Comparison of ENCODE assay signal across 18 cellular contexts in genomic region chr1:108272485-108273327, GRCh38. TPM values are rescaled to one million over a fixed set of nuclear protein-coding genes. Genes with fewer than 3 reads are reported as not detected.
DNase-seq lines count a peak whose midpoint lies in the region; ATAC-seq and TF ChIP-seq lines count a peak whose summit lies in the region.
"Not testable (repeated sequence)": the region's sequence is repeated elsewhere in the genome, so short reads cannot be mapped to it uniquely, and the experiment has no call there.
"Had no signal": no experiment of that assay in that cellular context is flagged by ENCODE, and none has a peak within 500 bp of the region (broad histone marks: within the 10 kb centered on the region; RNA-seq: fewer than 3 reads in every experiment).

No MANE protein-coding gene starts in this region.

- in situ Hi-C loops in Panc1 (cut with HindIII; ENCODE audit: low pct_unique_long_range_greater_than_20kb, low sequenced_read_pairs): not testable (repeated sequence)

- H3K4me3 ChIP-seq in Panc1 (ENCODE audit: low read depth in 2 of 2, low read length in 2 of 2); naive thymus-derived CD4-positive, alpha-beta T cell (ENCODE audit: low read length); upper lobe of right lung: not testable (repeated sequence)

- not testable (repeated sequence) for H3K4me3 Mint-ChIP-seq in activated CD8-positive, alpha-beta memory T cell treated with anti-CD3 and anti-CD28 coated beads, Interleukin-2, amount 10 ng/mL, durations not matched to agents 7 days and 5 days; effector memory CD8-positive, alpha-beta T cell; naive thymus-derived CD4-positive, alpha-beta T cell

- BruUV-seq in Panc1 (replicated peaks; lab: Mats Ljungman, UMichigan): not testable (repeated sequence)

- intact Hi-C loops in Panc1 (cut with micrococcal nuclease; ENCODE audit: unreplicated experiment); naive thymus-derived CD4-positive, alpha-beta T cell (cut with micrococcal nuclease); upper lobe of right lung (cut with DNase I): not testable (repeated sequence)

- not testable (repeated sequence) for H3K27me3 ChIP-seq in Panc1 (ENCODE audit: control insufficient read depth, insufficient read depth, low read length); naive thymus-derived CD4-positive, alpha-beta T cell (ENCODE audit: control insufficient read depth in 2 of 2, insufficient read depth in 2 of 2, low read length in 2 of 2); upper lobe of right lung

- TF ChIP-seq CTCF in Panc1 (IDR thresholded peaks at IDR 0.05); upper lobe of right lung (IDR thresholded peaks at IDR 0.05): not testable (repeated sequence)

- H3K27ac Mint-ChIP-seq in activated CD8-positive, alpha-beta memory T cell treated with anti-CD3 and anti-CD28 coated beads, Interleukin-2, amount 10 ng/mL, durations not matched to agents 7 days and 5 days; effector memory CD8-positive, alpha-beta T cell; naive thymus-derived CD4-positive, alpha-beta T cell: not testable (repeated sequence)

- H3K4me1 ChIP-seq in Panc1 (ENCODE audit: control insufficient read depth, insufficient read depth, low read length); naive thymus-derived CD4-positive, alpha-beta T cell (ENCODE audit: control insufficient read depth in 2 of 2, insufficient read depth in 2 of 2, low read length in 2 of 2); upper lobe of right lung: not testable (repeated sequence)

- H3K36me3 ChIP-seq in Panc1 (ENCODE audit: control insufficient read depth, insufficient read depth, low read length); naive thymus-derived CD4-positive, alpha-beta T cell (ENCODE audit: control insufficient read depth in 2 of 3, insufficient read depth in 3 of 3, low read length in 3 of 3); upper lobe of right lung: not testable (repeated sequence)

- not testable (repeated sequence) for H3K9me3 ChIP-seq in Panc1 (ENCODE audit: control insufficient read depth, insufficient read depth, low read depth, low read length); naive thymus-derived CD4-positive, alpha-beta T cell (ENCODE audit: control insufficient read depth in 2 of 3, low read length in 3 of 3); upper lobe of right lung

- H3K9me3 Mint-ChIP-seq in activated CD8-positive, alpha-beta memory T cell treated with anti-CD3 and anti-CD28 coated beads, Interleukin-2, amount 10 ng/mL, durations not matched to agents 7 days and 5 days (ENCODE audit: low read depth); effector memory CD8-positive, alpha-beta T cell; naive thymus-derived CD4-positive, alpha-beta T cell: not testable (repeated sequence)

- CTCF ChIA-PET in Panc1 (lab: Charles Lee); activated CD8-positive, alpha-beta memory T cell treated with anti-CD3 and anti-CD28 coated beads, Interleukin-2, amount 10 ng/mL, durations not matched to agents 7 days and 5 days (lab: Charles Lee); naive thymus-derived CD4-positive, alpha-beta T cell (lab: Charles Lee): not testable (repeated sequence)

- not testable (repeated sequence) for DNase-seq in Panc1 (ENCODE audit: low read depth, low spot score); activated CD8-positive, alpha-beta memory T cell treated with anti-CD3 and anti-CD28 coated beads, Interleukin-2, amount 10 ng/mL, durations not matched to agents 7 days and 5 days; effector memory CD8-positive, alpha-beta T cell; naive thymus-derived CD4-positive, alpha-beta T cell; upper lobe of right lung

- POLR2A ChIA-PET in Panc1 (lab: Charles Lee); naive thymus-derived CD4-positive, alpha-beta T cell (lab: Charles Lee): not testable (repeated sequence)

- H3K27ac ChIP-seq in Panc1 (ENCODE audit: low read length); naive thymus-derived CD4-positive, alpha-beta T cell (ENCODE audit: low read depth, low read length); upper lobe of right lung: not testable (repeated sequence)

- H3K4me1 Mint-ChIP-seq in activated CD8-positive, alpha-beta memory T cell treated with anti-CD3 and anti-CD28 coated beads, Interleukin-2, amount 10 ng/mL, durations not matched to agents 7 days and 5 days; effector memory CD8-positive, alpha-beta T cell (ENCODE audit: low read depth in 2 of 2); naive thymus-derived CD4-positive, alpha-beta T cell: not testable (repeated sequence)

- H3K27me3 Mint-ChIP-seq in activated CD8-positive, alpha-beta memory T cell treated with anti-CD3 and anti-CD28 coated beads, Interleukin-2, amount 10 ng/mL, durations not matched to agents 7 days and 5 days; effector memory CD8-positive, alpha-beta T cell; naive thymus-derived CD4-positive, alpha-beta T cell: not testable (repeated sequence)

- H3K36me3 Mint-ChIP-seq in activated CD8-positive, alpha-beta memory T cell treated with anti-CD3 and anti-CD28 coated beads, Interleukin-2, amount 10 ng/mL, durations not matched to agents 7 days and 5 days; effector memory CD8-positive, alpha-beta T cell (ENCODE audit: insufficient read depth); naive thymus-derived CD4-positive, alpha-beta T cell: not testable (repeated sequence)

- peak; percentile 85 for ATAC-seq in GM18502 (IDR thresholded peaks at IDR 0.05; ENCODE audit: poor library complexity, unreplicated experiment)
- peak; percentile 68 for ATAC-seq in GM21360 (IDR thresholded peaks at IDR 0.05; ENCODE audit: unreplicated experiment)
- ATAC-seq in HG02938 (IDR thresholded peaks at IDR 0.05; ENCODE audit: unreplicated experiment): peak; percentile 78
- peak; percentile 72 for ATAC-seq in Panc1
- peak; percentile 85 for ATAC-seq in activated CD8-positive, alpha-beta memory T cell treated with anti-CD3 and anti-CD28 coated beads, Interleukin-2, amount 10 ng/mL, durations not matched to agents 7 days and 5 days
- ATAC-seq in effector memory CD8-positive, alpha-beta T cell (replicated peaks): peak; percentile 89
- ATAC-seq in naive thymus-derived CD4-positive, alpha-beta T cell: peak; percentile 90
- ATAC-seq in upper lobe of right lung: peak; percentile 83

RNA-seq across cellular contexts. Expression of gene NBPF4, which starts 28.8 kb away (rescaled TPM):
- total RNA-seq in Panc1 (2021; ENCODE audit: unreplicated experiment) (not detected), upper lobe of right lung (not detected)
- polyA plus RNA-seq in Panc1 (2012; ENCODE audit: insufficient read length): not detected
- total RNA-seq in activated CD8-positive, alpha-beta memory T cell treated with anti-CD3 and anti-CD28 coated beads, Interleukin-2, amount 10 ng/mL, durations not matched to agents 7 days and 5 days: under 1 TPM in 1 of 2 experiments, not detected in 1; 0.15 TPM
- under 1 TPM in 2 of 5 experiments, not detected in 3; 0.22 to 0.24 TPM for total RNA-seq in naive thymus-derived CD4-positive, alpha-beta T cell
- not detected for polyA plus RNA-seq in naive thymus-derived CD4-positive, alpha-beta T cell
- total RNA-seq: activated CD4-positive, alpha-beta T cell treated with anti-CD3 and anti-CD28 coated beads, Interleukin-2, amount 10 ng/mL, durations not matched to agents 24 days and 14 days; endodermal cell; H9; left ventricle myocardium inferior; mesenteric fat pad; myocyte; sigmoid colon; subcutaneous adipose tissue had no signal
- polyA plus RNA-seq: adipose tissue, BJ had no signal
